ENCODE assay signal across 14 cellular contexts in genomic region chr11:122709042-122709760, GRCh38. TPM values are rescaled to one million over a fixed set of nuclear protein-coding genes. Genes with fewer than 3 reads are reported as not detected.
DNase-seq lines count a peak whose midpoint lies in the region; ATAC-seq and TF ChIP-seq lines count a peak whose summit lies in the region.
"Had no signal": no experiment of that assay in that cellular context is flagged by ENCODE, and none has a peak within 500 bp of the region (broad histone marks: within the 10 kb centered on the region; RNA-seq: fewer than 3 reads in every experiment).

No MANE protein-coding gene starts in this region.

- POLR2A ChIA-PET in CD4-positive, alpha-beta memory T cell (lab: Charles Lee; ENCODE audit: partially characterized antibody), result interaction anchor here (0.6 to 1.0 kb wide), 2 partner anchors 9 to 11 kb away, joined by 3 read pairs; no protein-coding TSS in a partner anchor

- peak overlapping the region in 2 of 3 experiments; percentile 41 to 81 for H3K27ac Mint-ChIP-seq in nephron
- H3K27ac Mint-ChIP-seq in CD4-positive, alpha-beta memory T cell, result peak overlapping the region in 1 of 7 donors; percentile 49
- H3K27ac Mint-ChIP-seq: type B pancreatic cell had no signal

- TF ChIP-seq CTCF in nephron (IDR thresholded peaks at IDR 0.05; ENCODE audit: unreplicated experiment in 3 of 3), result no peak

- H3K4me1 Mint-ChIP-seq in nephron, result peaks cover 32% of the 10 kb centered on the region
- H3K4me1 Mint-ChIP-seq in CD4-positive, alpha-beta memory T cell, result peaks cover 19 to 50% (median 27%) of the 10 kb centered on the region in 4 donors

- no peaks in the 10 kb centered on the region for H3K36me3 Mint-ChIP-seq in nephron (ENCODE audit: low read depth)
- peaks cover under 1 to 7% of the 10 kb centered on the region in 2 donors for H3K36me3 Mint-ChIP-seq in CD4-positive, alpha-beta memory T cell
- H3K36me3 Mint-ChIP-seq: type B pancreatic cell had no signal

- peak; percentile 45 for DNase-seq in CD1c-positive myeloid dendritic cell (ENCODE audit: extremely low spot score)
- peak; percentile 52 for DNase-seq in NCI-H226
- DNase-seq in dedifferentiated amniotic fluid mesenchymal stem cell (ENCODE audit: extremely low spot score), result peak; percentile 71
- no peak for DNase-seq in NCI-H1436 treated with DMSO at 0.1 percent for 48 hours (lab: John Stamatoyannopoulos, UW)
- no peak for DNase-seq in CD4-positive, alpha-beta memory T cell
- DNase-seq: activated T-cell treated with anti-CD3 and anti-CD28 coated beads, Interleukin-2, amount 50 U/mL, for 72 hours; DMS53; NCI-H345 had no signal

- H3K4me1 ChIP-seq in CD4-positive, alpha-beta memory T cell (ENCODE audit: insufficient read depth, low read length), result no peaks in the 10 kb centered on the region

- ATAC-seq in HG03439 (IDR thresholded peaks at IDR 0.05; ENCODE audit: unreplicated experiment) (no peak), HG03378 (IDR thresholded peaks at IDR 0.05; ENCODE audit: unreplicated experiment) (no peak)
- ATAC-seq: activated T-cell treated with anti-CD3 and anti-CD28 coated beads, Interleukin-2, amount 50 U/mL, for 72 hours had no signal

- H3K9me3 Mint-ChIP-seq in nephron, result no peaks in the 10 kb centered on the region
- H3K9me3 Mint-ChIP-seq in CD4-positive, alpha-beta memory T cell, result no peaks in the 10 kb centered on the region
- H3K9me3 Mint-ChIP-seq: activated T-cell treated with anti-CD3 and anti-CD28 coated beads, Interleukin-2, amount 50 U/mL, for 72 hours; central memory CD8-positive, alpha-beta T cell had no signal

- peaks cover 12% of the 10 kb centered on the region for H3K27me3 Mint-ChIP-seq in nephron (ENCODE audit: low read depth)
- H3K27me3 Mint-ChIP-seq in CD4-positive, alpha-beta memory T cell, result no peaks in the 10 kb centered on the region
- H3K27me3 Mint-ChIP-seq: central memory CD8-positive, alpha-beta T cell; type B pancreatic cell had no signal

- H3K27me3 ChIP-seq in CD4-positive, alpha-beta memory T cell (ENCODE audit: insufficient read depth, low read length), result no peaks in the 10 kb centered on the region

- no peaks in the 10 kb centered on the region for H3K36me3 ChIP-seq in CD4-positive, alpha-beta memory T cell (ENCODE audit: insufficient read depth, low read length)

- intact Hi-C loops in CD4-positive, alpha-beta memory T cell (cut with micrococcal nuclease), result no loop called here

- H3K9me3 ChIP-seq in CD4-positive, alpha-beta memory T cell (ENCODE audit: control insufficient read depth in 1 of 2, low read length in 2 of 2), result no peaks in the 10 kb centered on the region

- no peak overlapping the region for H3K27ac ChIP-seq in CD4-positive, alpha-beta memory T cell (ENCODE audit: low read depth, low read length)
- H3K27ac ChIP-seq: KMS-11 had no signal

- no peak overlapping the region for H3K4me3 ChIP-seq in CD4-positive, alpha-beta memory T cell (ENCODE audit: low read length in 2 of 2)

- no peak overlapping the region for H3K4me3 Mint-ChIP-seq in nephron
- no peak overlapping the region for H3K4me3 Mint-ChIP-seq in CD4-positive, alpha-beta memory T cell
- H3K4me3 Mint-ChIP-seq: activated T-cell treated with anti-CD3 and anti-CD28 coated beads, Interleukin-2, amount 50 U/mL, for 72 hours; central memory CD8-positive, alpha-beta T cell; type B pancreatic cell had no signal

- CTCF ChIA-PET in CD4-positive, alpha-beta memory T cell (lab: Charles Lee; ENCODE audit: partially characterized antibody), result interaction anchor here (0.7 to 5.0 kb wide), 5 partner anchors 9 to 62 kb away, joined by 3 to 32 read pairs (median 5); no protein-coding TSS in a partner anchor

RNA-seq across cellular contexts. Expression of gene UBASH3B, which starts 53.7 kb away (rescaled TPM):
- 10 to 100 TPM; 26.6 to 30.9 TPM for total RNA-seq in CD4-positive, alpha-beta memory T cell
- 10 to 100 TPM in 1 of 2 donors, 1 to 10 TPM in 1; 6.7 to 13.9 TPM for polyA plus RNA-seq in CD4-positive, alpha-beta memory T cell

Comparison
In these comparisons a context has a peak if more than half of its experiments do, and no peak if none do; other contexts are left out.
1. DNase-seq: peak in CD1c-positive myeloid dendritic cell (single experiment), NCI-H226 (single experiment) and dedifferentiated amniotic fluid mesenchymal stem cell (single experiment); none in NCI-H1436 treated with DMSO at 0.1 percent for 48 hours (single experiment) and CD4-positive, alpha-beta memory T cell (0 of 5).